Comparison of ENCODE assay signal across 17 cellular contexts in the genomic region with DNA sequence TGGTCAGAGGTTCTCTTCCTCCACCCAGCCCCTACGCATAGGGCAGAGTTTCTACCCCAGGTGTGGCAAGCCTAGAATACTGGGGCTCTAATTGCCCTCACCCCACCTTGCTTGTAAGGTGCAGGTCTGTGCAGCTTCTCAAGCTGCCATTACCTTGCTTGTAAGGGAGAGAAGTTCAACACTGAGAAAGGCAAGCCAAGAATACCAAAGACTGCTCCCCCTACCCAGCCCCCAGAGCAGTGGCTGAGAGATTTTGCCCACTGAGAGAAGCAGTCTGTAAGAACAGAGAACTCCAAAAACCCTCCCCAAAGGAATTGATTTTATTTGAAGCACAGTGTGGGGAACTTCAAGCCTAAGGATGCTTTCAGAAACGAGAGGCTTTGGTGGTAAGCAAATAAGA.
DNase-seq lines count a peak whose midpoint lies in the region; ATAC-seq and TF ChIP-seq lines count a peak whose summit lies in the region.
"Had no signal": no experiment of that assay in that cellular context is flagged by ENCODE, and none has a peak within 500 bp of the region (broad histone marks: within the 10 kb centered on the region; RNA-seq: fewer than 3 reads in every experiment).

No MANE protein-coding gene starts in this region.

- H3K9ac ChIP-seq in endodermal cell (ENCODE audit: extremely low read depth, low read length, poor library complexity, severe bottlenecking) (no peak overlapping the region), neural progenitor cell (no peak overlapping the region)

- H3K9me3 Mint-ChIP-seq in endodermal cell (peaks cover 11% of the 10 kb centered on the region), neural progenitor cell (peaks cover 11% of the 10 kb centered on the region)
- H3K9me3 Mint-ChIP-seq: CD4-positive, alpha-beta T cell; H9 had no signal

- H3K27me3 ChIP-seq in cardiac muscle cell (no peaks in the 10 kb centered on the region), endodermal cell (ENCODE audit: control insufficient read depth, insufficient read depth, low read length, poor library complexity, severe bottlenecking) (no peaks in the 10 kb centered on the region), neural progenitor cell (no peaks in the 10 kb centered on the region)

- peak overlapping the region; percentile 67 for H3K27ac ChIP-seq in cardiac muscle cell
- no peak overlapping the region for H3K27ac ChIP-seq in endodermal cell (ENCODE audit: low read depth, low read length)
- peak overlapping the region; percentile 39 for H3K27ac ChIP-seq in neural progenitor cell
- H3K27ac ChIP-seq: 22Rv1, A549, C4-2B had no signal

- WGBS in endodermal cell (ENCODE audit: insufficient coverage in 1 of 2, insufficient read length in 1 of 2), 2 experiments = 88% methylated on average over 2 of the region's 2 CpGs; no CpG with 5 or more reads in 1 of the 2 experiments

- DNase-seq in cardiac muscle cell (ENCODE audit: low read depth in 1 of 2, low spot score in 1 of 2) = no peak
- no peak for DNase-seq in left ventricle myocardium superior
- DNase-seq in endodermal cell = no peak
- peak; percentile 13 for DNase-seq in neural progenitor cell (ENCODE audit: low spot score)
- DNase-seq in DMS53 (lab: John Stamatoyannopoulos, UW) = no peak
- no peak for DNase-seq in LoVo (ENCODE audit: low spot score)
- no peak for DNase-seq in activated naive CD4-positive, alpha-beta T cell treated with Interleukin-2 at 50 U/mL for 16 hours
- DNase-seq: AML-193; Caco-2; CD4-positive, alpha-beta T cell; DMS79; GDM1; GOT3; H9 had no signal

- no peaks in the 10 kb centered on the region for H4K20me1 ChIP-seq in neural progenitor cell (ENCODE audit: low read depth)

- peaks cover 30% of the 10 kb centered on the region for H3K4me1 Mint-ChIP-seq in endodermal cell
- no peaks in the 10 kb centered on the region for H3K4me1 Mint-ChIP-seq in neural progenitor cell

- peaks cover 18% of the 10 kb centered on the region for H3F3A ChIP-seq in neural progenitor cell (ENCODE audit: low read depth)

- H3K36me3 Mint-ChIP-seq in endodermal cell (ENCODE audit: low read depth) = peaks cover 25% of the 10 kb centered on the region
- peaks cover 15% of the 10 kb centered on the region for H3K36me3 Mint-ChIP-seq in neural progenitor cell

- H3K4me3 ChIP-seq in cardiac muscle cell = no peak overlapping the region
- H3K4me3 ChIP-seq in endodermal cell (ENCODE audit: low read length) = no peak overlapping the region
- H3K4me3 ChIP-seq in neural progenitor cell = no peak overlapping the region
- H3K4me3 ChIP-seq: A549 had no signal

- H3K27ac Mint-ChIP-seq in endodermal cell (no peak overlapping the region), neural progenitor cell (no peak overlapping the region)
- H3K27ac Mint-ChIP-seq: CD4-positive, alpha-beta T cell had no signal

- peaks cover 91% of the 10 kb centered on the region for H3K79me2 ChIP-seq in neural progenitor cell (ENCODE audit: low read depth)

- H3K36me3 ChIP-seq in cardiac muscle cell (no peaks in the 10 kb centered on the region), endodermal cell (ENCODE audit: control insufficient read depth, insufficient read depth, low read length) (peaks cover 11% of the 10 kb centered on the region), neural progenitor cell (no peaks in the 10 kb centered on the region)

- no peak overlapping the region for H3K4me3 Mint-ChIP-seq in endodermal cell
- no peak overlapping the region for H3K4me3 Mint-ChIP-seq in neural progenitor cell
- H3K4me3 Mint-ChIP-seq: CD4-positive, alpha-beta T cell; H9 had no signal

- peaks cover 15% of the 10 kb centered on the region for H3K4me1 ChIP-seq in cardiac muscle cell (ENCODE audit: low read depth)
- no peaks in the 10 kb centered on the region for H3K4me1 ChIP-seq in endodermal cell (ENCODE audit: control insufficient read depth, insufficient read depth, low read length)
- H3K4me1 ChIP-seq in neural progenitor cell = peaks cover 19% of the 10 kb centered on the region
- H3K4me1 ChIP-seq: A549, Caco-2 had no signal

- no peaks in the 10 kb centered on the region for H3K27me3 Mint-ChIP-seq in endodermal cell (ENCODE audit: insufficient read depth)
- H3K27me3 Mint-ChIP-seq in neural progenitor cell (ENCODE audit: insufficient read depth, low read depth) = no peaks in the 10 kb centered on the region
- H3K27me3 Mint-ChIP-seq: CD4-positive, alpha-beta T cell had no signal

- no peak overlapping the region for H2AFZ ChIP-seq in neural progenitor cell (replicated peaks)

- intact Hi-C loops in left ventricle myocardium superior (cut with micrococcal nuclease) = no loop called here

- H3K9me3 ChIP-seq in cardiac muscle cell (ENCODE audit: low read depth) (no peaks in the 10 kb centered on the region), endodermal cell (ENCODE audit: control insufficient read depth, low read length) (peaks cover 19% of the 10 kb centered on the region), neural progenitor cell (ENCODE audit: low read depth) (no peaks in the 10 kb centered on the region)
- H3K9me3 ChIP-seq: A549, Caco-2 had no signal

- peak overlapping the region; percentile 14 for H3K4me2 ChIP-seq in neural progenitor cell
- H3K4me2 ChIP-seq: A549 had no signal

- no peak for ATAC-seq in left ventricle myocardium superior
- ATAC-seq: A549 had no signal

- TF ChIP-seq CTCF in cardiac muscle cell (IDR thresholded peaks at IDR 0.05; ENCODE audit: low read depth, low read length) (no peak), endodermal cell (conservative IDR thresholded peaks at IDR 0.05) (peak; percentile 27), neural progenitor cell (IDR thresholded peaks at IDR 0.05) (no peak)
